11 cellular contexts compared by ENCODE assay signal in genomic region chr3:52721002-52721741, GRCh38. TPM values are rescaled to one million over a fixed set of nuclear protein-coding genes. Genes with fewer than 3 reads are reported as not detected.
DNase-seq lines count a peak whose midpoint lies in the region; ATAC-seq and TF ChIP-seq lines count a peak whose summit lies in the region.
"Had no signal": no experiment of that assay in that cellular context is flagged by ENCODE, and none has a peak within 500 bp of the region (broad histone marks: within the 10 kb centered on the region; RNA-seq: fewer than 3 reads in every experiment).

No MANE protein-coding gene starts in this region.

- H3K27me3 Mint-ChIP-seq in natural killer cell treated with Interleukin-12 subunit alpha and Interleukin-12 subunit beta and Interleukin-15 and Interleukin-18, amount 100 ng/mL, for 72 hours: no peaks in the 10 kb centered on the region

- peak overlapping the region; percentile 47 for H3K4me3 Mint-ChIP-seq in natural killer cell treated with Interleukin-12 subunit alpha and Interleukin-12 subunit beta and Interleukin-15 and Interleukin-18, amount 100 ng/mL, for 72 hours

- intact Hi-C loops in ascending aorta (cut with DNase I): no loop called here

- H3K27me3 ChIP-seq in tibial nerve: no peaks in the 10 kb centered on the region
- H3K27me3 ChIP-seq in ascending aorta: no peaks in the 10 kb centered on the region

- TF ChIP-seq CTCF in tibial nerve (IDR thresholded peaks at IDR 0.05) (no peak), ascending aorta (IDR thresholded peaks at IDR 0.05) (no peak)

- peaks cover 0 to 12% (median 3%) of the 10 kb centered on the region in 4 donors for H3K9me3 ChIP-seq in tibial nerve
- peaks cover 0 to 4% of the 10 kb centered on the region in 2 donors for H3K9me3 ChIP-seq in ascending aorta

- H3K4me1 Mint-ChIP-seq in natural killer cell treated with Interleukin-12 subunit alpha and Interleukin-12 subunit beta and Interleukin-15 and Interleukin-18, amount 100 ng/mL, for 72 hours (ENCODE audit: low read depth in 2 of 2): peaks cover 10 to 18% of the 10 kb centered on the region in 2 donors

- no peak for TF ChIP-seq POLR2A in tibial nerve (IDR thresholded peaks at IDR 0.05)

- peak overlapping the region; percentile 43 to 86 for H3K27ac Mint-ChIP-seq in natural killer cell treated with Interleukin-12 subunit alpha and Interleukin-12 subunit beta and Interleukin-15 and Interleukin-18, amount 100 ng/mL, for 72 hours

- DNase-seq in NCI-H1694 treated with DMSO at 0.1 percent for 48 hours (lab: John Stamatoyannopoulos, UW): peak; percentile 3
- DNase-seq in NCI-H1694 (lab: John Stamatoyannopoulos, UW): no peak
- DNase-seq in UCSD-AML1 (lab: John Stamatoyannopoulos, UW; ENCODE audit: unreplicated experiment): peak; percentile 70
- DNase-seq in natural killer cell treated with Interleukin-12 subunit alpha and Interleukin-12 subunit beta and Interleukin-15 and Interleukin-18, amount 100 ng/mL, for 72 hours (ENCODE audit: low spot score): no peak
- no peak for DNase-seq in DMS 273 (lab: John Stamatoyannopoulos, UW; ENCODE audit: unreplicated experiment)
- no peak for DNase-seq in tibial nerve (ENCODE audit: low spot score in 2 of 2)
- DNase-seq in ascending aorta (ENCODE audit: low spot score in 2 of 2): no peak
- DNase-seq: effector CD8-positive, alpha-beta T cell; NCI-H1048 had no signal

- ATAC-seq in HG03025 (IDR thresholded peaks at IDR 0.05; ENCODE audit: low FRiP score, unreplicated experiment): peak; percentile 43
- ATAC-seq in natural killer cell treated with Interleukin-12 subunit alpha and Interleukin-12 subunit beta and Interleukin-15 and Interleukin-18, amount 100 ng/mL, for 72 hours: peak; percentile 78 to 84

- no peak overlapping the region for H3K27ac ChIP-seq in tibial nerve
- no peak overlapping the region for H3K27ac ChIP-seq in ascending aorta
- H3K27ac ChIP-seq: 22Rv1 had no signal

- H3K36me3 ChIP-seq in tibial nerve: peaks cover 0 to 61% (median 0%) of the 10 kb centered on the region in 3 donors
- peaks cover 8 to 16% of the 10 kb centered on the region in 2 donors for H3K36me3 ChIP-seq in ascending aorta

- TF ChIP-seq EP300 in tibial nerve (IDR thresholded peaks at IDR 0.05): no peak

- H3K4me1 ChIP-seq in tibial nerve (no peaks in the 10 kb centered on the region), ascending aorta (no peaks in the 10 kb centered on the region)

- WGBS in tibial nerve, 2 donors: 80 to 84% methylated on average over 6 of the region's 6 CpGs

- no peaks in the 10 kb centered on the region for H3K36me3 Mint-ChIP-seq in natural killer cell treated with Interleukin-12 subunit alpha and Interleukin-12 subunit beta and Interleukin-15 and Interleukin-18, amount 100 ng/mL, for 72 hours

- peaks cover 3% of the 10 kb centered on the region for H3K9me3 Mint-ChIP-seq in natural killer cell treated with Interleukin-12 subunit alpha and Interleukin-12 subunit beta and Interleukin-15 and Interleukin-18, amount 100 ng/mL, for 72 hours

- H3K4me3 ChIP-seq in tibial nerve: no peak overlapping the region
- no peak overlapping the region for H3K4me3 ChIP-seq in ascending aorta

RNA-seq across cellular contexts. Expression of gene SPCS1, which starts 15.3 kb away (rescaled TPM):
- total RNA-seq in natural killer cell treated with Interleukin-12 subunit alpha and Interleukin-12 subunit beta and Interleukin-15 and Interleukin-18, amount 100 ng/mL, for 72 hours: 10 to 100 TPM; 74.4 to 92.4 TPM
- total RNA-seq in tibial nerve (100 to 1,000 TPM in 1 of 4 donors, 10 to 100 TPM in 3; 58.8 to 123 (median 77.4) TPM), ascending aorta (170 TPM)

RNA-seq across cellular contexts. Expression of gene GLT8D1, which starts 15.6 kb away (rescaled TPM):
- total RNA-seq in natural killer cell treated with Interleukin-12 subunit alpha and Interleukin-12 subunit beta and Interleukin-15 and Interleukin-18, amount 100 ng/mL, for 72 hours: 10 to 100 TPM; 32.4 to 41.1 TPM
- total RNA-seq in tibial nerve (100 to 1,000 TPM in 1 of 4 donors, 10 to 100 TPM in 3; 44.7 to 109 (median 94.9) TPM), ascending aorta (38.3 TPM)

RNA-seq across cellular contexts. Expression of gene GNL3, which starts 35.3 kb away (rescaled TPM):
- total RNA-seq in natural killer cell treated with Interleukin-12 subunit alpha and Interleukin-12 subunit beta and Interleukin-15 and Interleukin-18, amount 100 ng/mL, for 72 hours: 100 to 1,000 TPM; 153 to 225 TPM
- total RNA-seq in tibial nerve (10 to 100 TPM; 44.8 to 57.5 (median 52.6) TPM), ascending aorta (50.4 TPM)

RNA-seq across cellular contexts. Expression of gene PBRM1, which starts 35.5 kb away (rescaled TPM):
- total RNA-seq in natural killer cell treated with Interleukin-12 subunit alpha and Interleukin-12 subunit beta and Interleukin-15 and Interleukin-18, amount 100 ng/mL, for 72 hours: 10 to 100 TPM; 85.3 to 95.4 TPM
- total RNA-seq in tibial nerve: 100 to 1,000 TPM in 3 of 4 donors, 10 to 100 TPM in 1; 87.0 to 123 (median 114) TPM
- total RNA-seq in ascending aorta: 36.7 TPM

RNA-seq across cellular contexts. Expression of gene NEK4, which starts 49.6 kb away (rescaled TPM):
- total RNA-seq in natural killer cell treated with Interleukin-12 subunit alpha and Interleukin-12 subunit beta and Interleukin-15 and Interleukin-18, amount 100 ng/mL, for 72 hours: 10 to 100 TPM; 24.8 to 52.7 TPM
- 10 to 100 TPM; 19.2 to 26.7 (median 20.5) TPM for total RNA-seq in tibial nerve
- 11.4 TPM for total RNA-seq in ascending aorta

Comparison
In these comparisons a context has a peak if more than half of its experiments do, and no peak if none do; other contexts are left out.
1. DNase-seq: peak in NCI-H1694 treated with DMSO at 0.1 percent for 48 hours (single experiment) and UCSD-AML1 (single experiment); none in NCI-H1694 (single experiment), natural killer cell treated with Interleukin-12 subunit alpha and Interleukin-12 subunit beta and Interleukin-15 and Interleukin-18, amount 100 ng/mL, for 72 hours (single experiment), DMS 273 (single experiment), tibial nerve (0 of 2) and ascending aorta (0 of 2).